34 cellular contexts compared by ENCODE assay signal in genomic region chr3:126923895-126924294, GRCh38.
"Had no signal": no experiment of that assay in that cellular context is flagged by ENCODE, and none has a peak within 500 bp of the region (broad histone marks: within the 10 kb centered on the region; RNA-seq: fewer than 3 reads in every experiment).

No MANE protein-coding gene starts in this region.

- ATAC-seq: activated CD8-positive, alpha-beta T cell treated with anti-CD3 and anti-CD28 coated beads for 36 hours; activated T-cell treated with anti-CD3 and anti-CD28 coated beads, Interleukin-2, amount 50 U/mL, for 4 hours had no signal

- H3K36me3 ChIP-seq: ascending aorta, cardiac muscle cell had no signal

- H3K27me3 ChIP-seq: ascending aorta, cardiac muscle cell had no signal

- FAIRE-seq: TTC549 had no signal

- H3K4me1 Mint-ChIP-seq: activated B cell treated with CpG ODN at 0.5 μM for 24 hours; activated naive CD8-positive, alpha-beta T cell treated with anti-CD3 and anti-CD28 coated beads for 36 hours had no signal

- DNase-seq: activated B cell treated with CpG ODN at 0.5 μM for 24 hours; activated CD4-positive, alpha-beta T cell treated with anti-CD3 and anti-CD28 coated beads for 4 hours; activated CD4-positive, alpha-beta T cell treated with anti-CD3 and anti-CD28 coated beads, Interleukin-2, amount 50 U/mL, for 1 hour; activated CD4-positive, alpha-beta T cell treated with anti-CD3 and anti-CD28 coated beads, Interleukin-2, amount 50 U/mL, for 4 hours; activated CD4-positive, CD25-positive, alpha-beta regulatory T cell treated with anti-CD3 and anti-CD28 coated beads, Interleukin-2, amount 50 U/mL, for 72 hours; activated CD8-positive, alpha-beta memory T cell treated with anti-CD3 and anti-CD28 coated beads, Interleukin-2, amount 50 U/mL, for 4 hours; activated CD8-positive, alpha-beta T cell treated with anti-CD3 and anti-CD28 coated beads for 36 hours; activated effector memory CD4-positive, alpha-beta T cell treated with anti-CD3 and anti-CD28 coated beads, Interleukin-2, amount 50 U/mL, for 16 hours; activated gamma-delta T cell treated with Interleukin-2 at 50 U/mL for 16 hours; activated naive CD4-positive, alpha-beta T cell; activated naive CD4-positive, alpha-beta T cell treated with anti-CD3 and anti-CD28 coated beads for 36 hours; activated naive CD4-positive, alpha-beta T cell treated with anti-CD3 and anti-CD28 coated beads, Interleukin-2, amount 50 U/mL, for 16 hours; activated naive CD8-positive, alpha-beta T cell treated with anti-CD3 and anti-CD28 coated beads for 36 hours; activated T-cell treated with anti-CD3 and anti-CD28 coated beads for 4 hours; activated T-cell treated with anti-CD3 and anti-CD28 coated beads, Interleukin-2, amount 50 U/mL, for 1 hour; activated T-cell treated with anti-CD3 and anti-CD28 coated beads, Interleukin-2, amount 50 U/mL, for 4 hours; amygdala; anterior cingulate cortex; caudate nucleus; cerebellar nuclear complex; T-helper 9 cell had no signal

- H3K4me3 ChIP-seq: ascending aorta, cardiac muscle cell had no signal

- H3K4me3 Mint-ChIP-seq: activated B cell treated with CpG ODN at 0.5 μM for 24 hours; activated CD4-positive, alpha-beta memory T cell treated with anti-CD3 and anti-CD28 coated beads for 36 hours; activated CD4-positive, alpha-beta T cell treated with anti-CD3 and anti-CD28 coated beads, Interleukin-2, amount 10 ng/mL, durations not matched to agents 24 days and 14 days; activated CD8-positive, alpha-beta T cell treated with anti-CD3 and anti-CD28 coated beads for 36 hours; activated naive CD4-positive, alpha-beta T cell treated with anti-CD3 and anti-CD28 coated beads for 36 hours; activated naive CD8-positive, alpha-beta T cell treated with anti-CD3 and anti-CD28 coated beads for 36 hours; activated T-cell treated with anti-CD3 and anti-CD28 coated beads, Interleukin-2, amount 50 U/mL, for 4 hours; activated T-cell treated with anti-CD3 and anti-CD28 coated beads, Interleukin-2, amount 50 U/mL, for 72 hours; activated T-helper 1 cell treated with anti-CD3 and anti-CD28 coated beads, Interleukin-12 subunit alpha, Interleukin-12 subunit beta, Interleukin-2, Interleukin-4 antibody, amounts not matched to agents 30 ng/mL and 10 ng/mL and 1 ng/mL, durations not matched to agents 14 hours and 24 hours and 36 hours; activated T-helper 17 cell treated with anti-CD3 and anti-CD28 coated beads, Interleukin-2, amount 50 U/mL, for 72 hours; brain; central memory CD8-positive, alpha-beta T cell; T-helper 2 cell treated with Interferon-gamma antibody and Interleukin-4, amounts not matched to agents 5 μg/mL and 100 μg/mL, for 36 hours had no signal

- H3K27me3 Mint-ChIP-seq: activated CD4-positive, alpha-beta memory T cell treated with anti-CD3 and anti-CD28 coated beads for 36 hours; activated CD4-positive, alpha-beta T cell treated with anti-CD3 and anti-CD28 coated beads, Interleukin-2, amount 10 ng/mL, durations not matched to agents 24 days and 14 days; activated CD8-positive, alpha-beta T cell treated with anti-CD3 and anti-CD28 coated beads for 36 hours; activated naive CD8-positive, alpha-beta T cell treated with anti-CD3 and anti-CD28 coated beads for 36 hours; activated T-helper 17 cell treated with anti-CD3 and anti-CD28 coated beads, Interleukin-2, amount 50 U/mL, for 72 hours; brain; central memory CD8-positive, alpha-beta T cell had no signal

- H3K9me3 ChIP-seq: ascending aorta had no signal

- H3K9me3 Mint-ChIP-seq: activated CD4-positive, alpha-beta T cell treated with anti-CD3 and anti-CD28 coated beads, Interleukin-2, amount 10 ng/mL, durations not matched to agents 24 days and 14 days; activated CD8-positive, alpha-beta T cell treated with anti-CD3 and anti-CD28 coated beads for 36 hours; activated naive CD4-positive, alpha-beta T cell treated with anti-CD3 and anti-CD28 coated beads for 36 hours; activated naive CD4-positive, alpha-beta T cell treated with anti-CD3 and anti-CD28 coated beads, Interleukin-2, amount 50 U/mL, for 72 hours; activated T-cell treated with anti-CD3 and anti-CD28 coated beads, Interleukin-2, amount 50 U/mL, for 72 hours; activated T-helper 17 cell treated with anti-CD3 and anti-CD28 coated beads, Interleukin-2, amount 50 U/mL, for 72 hours; central memory CD8-positive, alpha-beta T cell had no signal

- H3K27ac ChIP-seq: ascending aorta, cardiac muscle cell, VCaP had no signal

- H3K27ac Mint-ChIP-seq: activated B cell treated with CpG ODN at 0.5 μM for 24 hours; activated CD4-positive, alpha-beta memory T cell treated with anti-CD3 and anti-CD28 coated beads for 36 hours; activated CD4-positive, alpha-beta T cell treated with anti-CD3 and anti-CD28 coated beads, Interleukin-2, amount 10 ng/mL, durations not matched to agents 24 days and 14 days; activated CD8-positive, alpha-beta T cell treated with anti-CD3 and anti-CD28 coated beads for 36 hours; activated naive CD4-positive, alpha-beta T cell treated with anti-CD3 and anti-CD28 coated beads for 36 hours; activated naive CD4-positive, alpha-beta T cell treated with anti-CD3 and anti-CD28 coated beads, Interleukin-2, amount 50 U/mL, for 72 hours; activated naive CD8-positive, alpha-beta T cell treated with anti-CD3 and anti-CD28 coated beads for 36 hours; activated T-cell treated with anti-CD3 and anti-CD28 coated beads, Interleukin-2, amount 50 U/mL, for 72 hours; activated T-helper 1 cell treated with anti-CD3 and anti-CD28 coated beads, Interleukin-12 subunit alpha, Interleukin-12 subunit beta, Interleukin-2, Interleukin-4 antibody, amounts not matched to agents 30 ng/mL and 10 ng/mL and 1 ng/mL, durations not matched to agents 14 hours and 24 hours and 36 hours; activated T-helper 17 cell treated with anti-CD3 and anti-CD28 coated beads, Interleukin-2, amount 50 U/mL, for 72 hours; brain; T-helper 2 cell treated with Interferon-gamma antibody and Interleukin-4, amounts not matched to agents 5 μg/mL and 100 μg/mL, for 36 hours had no signal
